Comparison of ENCODE assay signal across 1 cellular context in the genomic region with DNA sequence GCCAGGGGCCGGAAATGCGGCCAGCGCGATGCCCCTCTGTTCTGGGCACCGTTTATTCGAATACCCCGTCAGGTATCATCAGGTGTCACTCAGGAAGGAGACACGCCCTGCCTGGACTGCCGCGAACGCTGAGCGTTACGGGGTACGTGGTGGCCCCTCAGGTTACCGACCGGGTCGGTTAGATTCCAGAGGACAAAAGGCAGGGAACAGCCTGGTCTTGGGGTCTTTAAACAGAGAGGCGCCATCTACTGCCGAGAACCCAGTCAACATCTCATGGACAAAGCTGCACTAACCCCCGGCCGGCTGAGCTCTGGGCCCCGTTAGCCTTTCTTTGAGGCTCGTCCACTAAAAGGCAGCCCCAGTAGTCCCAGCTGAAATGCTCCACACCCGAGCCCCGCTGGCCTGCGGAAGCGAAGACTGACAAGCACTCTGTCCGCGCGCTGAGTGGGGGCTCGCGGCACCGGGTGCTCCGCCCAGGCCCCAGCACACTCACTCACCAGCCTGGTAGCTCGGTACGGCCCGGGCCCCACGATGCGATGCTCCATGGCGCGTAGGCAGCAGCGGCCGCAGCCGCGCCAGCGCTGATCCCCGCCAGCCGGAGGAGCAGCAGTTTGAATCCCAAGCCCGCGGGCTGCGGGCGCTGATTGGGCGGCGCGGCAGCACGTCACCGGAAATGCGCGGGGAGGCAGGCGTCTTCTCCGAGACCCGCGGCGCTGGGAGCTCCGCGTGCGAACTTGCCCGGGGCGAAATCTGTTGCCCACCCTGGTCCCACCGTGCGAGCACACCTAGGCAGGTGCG.
A peak's percentile ranks its signal among the peaks of the same experiment; 100 is the strongest.
TF ChIP-seq lines count a peak whose summit lies in the region.

A gene with protein sequence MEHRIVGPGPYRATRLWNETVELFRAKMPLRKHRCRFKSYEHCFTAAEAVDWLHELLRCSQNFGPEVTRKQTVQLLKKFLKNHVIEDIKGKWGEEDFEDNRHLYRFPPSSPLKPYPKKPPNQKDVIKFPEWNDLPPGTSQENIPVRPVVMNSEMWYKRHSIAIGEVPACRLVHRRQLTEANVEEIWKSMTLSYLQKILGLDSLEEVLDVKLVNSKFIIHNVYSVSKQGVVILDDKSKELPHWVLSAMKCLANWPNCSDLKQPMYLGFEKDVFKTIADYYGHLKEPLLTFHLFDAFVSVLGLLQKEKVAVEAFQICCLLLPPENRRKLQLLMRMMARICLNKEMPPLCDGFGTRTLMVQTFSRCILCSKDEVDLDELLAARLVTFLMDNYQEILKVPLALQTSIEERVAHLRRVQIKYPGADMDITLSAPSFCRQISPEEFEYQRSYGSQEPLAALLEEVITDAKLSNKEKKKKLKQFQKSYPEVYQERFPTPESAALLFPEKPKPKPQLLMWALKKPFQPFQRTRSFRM (minus strand): TSS at position 618 of the 798 bp plus-strand sequence. CDS start 73 bp downstream, at position 545.

TF ChIP-seq in K562, 482 proteins besides CTCF, POLR2A, EP300 and RAD21 (continued from another document and continues in another):
- TF ChIP-seq, protein P1, sequence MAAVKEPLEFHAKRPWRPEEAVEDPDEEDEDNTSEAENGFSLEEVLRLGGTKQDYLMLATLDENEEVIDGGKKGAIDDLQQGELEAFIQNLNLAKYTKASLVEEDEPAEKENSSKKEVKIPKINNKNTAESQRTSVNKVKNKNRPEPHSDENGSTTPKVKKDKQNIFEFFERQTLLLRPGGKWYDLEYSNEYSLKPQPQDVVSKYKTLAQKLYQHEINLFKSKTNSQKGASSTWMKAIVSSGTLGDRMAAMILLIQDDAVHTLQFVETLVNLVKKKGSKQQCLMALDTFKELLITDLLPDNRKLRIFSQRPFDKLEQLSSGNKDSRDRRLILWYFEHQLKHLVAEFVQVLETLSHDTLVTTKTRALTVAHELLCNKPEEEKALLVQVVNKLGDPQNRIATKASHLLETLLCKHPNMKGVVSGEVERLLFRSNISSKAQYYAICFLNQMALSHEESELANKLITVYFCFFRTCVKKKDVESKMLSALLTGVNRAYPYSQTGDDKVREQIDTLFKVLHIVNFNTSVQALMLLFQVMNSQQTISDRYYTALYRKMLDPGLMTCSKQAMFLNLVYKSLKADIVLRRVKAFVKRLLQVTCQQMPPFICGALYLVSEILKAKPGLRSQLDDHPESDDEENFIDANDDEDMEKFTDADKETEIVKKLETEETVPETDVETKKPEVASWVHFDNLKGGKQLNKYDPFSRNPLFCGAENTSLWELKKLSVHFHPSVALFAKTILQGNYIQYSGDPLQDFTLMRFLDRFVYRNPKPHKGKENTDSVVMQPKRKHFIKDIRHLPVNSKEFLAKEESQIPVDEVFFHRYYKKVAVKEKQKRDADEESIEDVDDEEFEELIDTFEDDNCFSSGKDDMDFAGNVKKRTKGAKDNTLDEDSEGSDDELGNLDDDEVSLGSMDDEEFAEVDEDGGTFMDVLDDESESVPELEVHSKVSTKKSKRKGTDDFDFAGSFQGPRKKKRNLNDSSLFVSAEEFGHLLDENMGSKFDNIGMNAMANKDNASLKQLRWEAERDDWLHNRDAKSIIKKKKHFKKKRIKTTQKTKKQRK (IDR thresholded peaks at IDR 0.05; ENCODE audit: borderline replicate concordance, low read depth, low read length): no peak
- TF ChIP-seq TSC22D4 (tag; IDR thresholded peaks at IDR 0.05) (no peak), ATF7 (IDR thresholded peaks at IDR 0.05) (peak; percentile 68), KLF6 (CRISPR knock-in tag; IDR thresholded peaks at IDR 0.05; ENCODE audit: borderline replicate concordance) (no peak), HIVEP1 (CRISPR knock-in tag; IDR thresholded peaks at IDR 0.05) (no peak), GABPB2 (CRISPR knock-in tag; conservative IDR thresholded peaks at IDR 0.05) (no peak), SIN3B (IDR thresholded peaks at IDR 0.05; ENCODE audit: low read depth) (no peak; the same call in 1 of the 2 replicates), ZFX (CRISPR knock-in tag; IDR thresholded peaks at IDR 0.05) (peak; percentile 97), ZNF583 (CRISPR knock-in tag; IDR thresholded peaks at IDR 0.05) (no peak), KDM5B (IDR thresholded peaks at IDR 0.05; ENCODE audit: insufficient replicate concordance, low read depth, low read length) (peak; percentile 91), NBN (IDR thresholded peaks at IDR 0.05; ENCODE audit: low read depth) (no peak), POLR3G (IDR thresholded peaks at IDR 0.05; ENCODE audit: extremely low read depth, insufficient read length, insufficient replicate concordance) (no peak), HNRNPH1 (optimal IDR thresholded peaks at IDR 0.05; ENCODE audit: low read depth, low read length) (no peak), BHLHE40 (IDR thresholded peaks at IDR 0.05; ENCODE audit: low read length) (peak; percentile 41; the same call in 1 of the 2 replicates), ZNF384 (IDR thresholded peaks at IDR 0.05; ENCODE audit: low read depth, low read length) (no peak; the same call in 1 of the 2 replicates), NONO (IDR thresholded peaks at IDR 0.05; ENCODE audit: low read depth in 2 of 2, low read length in 1 of 2) (peak in 1 of 2 experiments; percentile 86; a peak in 2 of 4 replicates), ZNF699 (CRISPR knock-in tag; IDR thresholded peaks at IDR 0.05; ENCODE audit: insufficient replicate concordance) (no peak), ZNF77 (CRISPR knock-in tag; IDR thresholded peaks at IDR 0.05) (no peak), ZNF347 (CRISPR knock-in tag; IDR thresholded peaks at IDR 0.05; ENCODE audit: low read depth) (no peak), SNIP1 (IDR thresholded peaks at IDR 0.05; ENCODE audit: low read depth) (no peak), SRSF7 (optimal IDR thresholded peaks at IDR 0.05; ENCODE audit: low read depth, low read length) (no peak), NEUROD1 (IDR thresholded peaks at IDR 0.05; ENCODE audit: borderline replicate concordance, low read depth, low read length, partially characterized antibody) (no peak), ZNF3 (CRISPR knock-in tag; IDR thresholded peaks at IDR 0.05) (no peak), POLR2G (IDR thresholded peaks at IDR 0.05; ENCODE audit: low read depth, low read length) (peak; percentile 99), MCM7 (IDR thresholded peaks at IDR 0.05) (no peak), KDM4B (IDR thresholded peaks at IDR 0.05; ENCODE audit: borderline replicate concordance in 2 of 2, low read depth in 1 of 2) (no peak), RAD51 (IDR thresholded peaks at IDR 0.05; ENCODE audit: borderline replicate concordance, low read depth) (no peak), KDM1A (IDR thresholded peaks at IDR 0.05) (no peak), HMG20A (CRISPR knock-in tag; conservative IDR thresholded peaks at IDR 0.05) (no peak)
- TF ChIP-seq, protein P2, sequence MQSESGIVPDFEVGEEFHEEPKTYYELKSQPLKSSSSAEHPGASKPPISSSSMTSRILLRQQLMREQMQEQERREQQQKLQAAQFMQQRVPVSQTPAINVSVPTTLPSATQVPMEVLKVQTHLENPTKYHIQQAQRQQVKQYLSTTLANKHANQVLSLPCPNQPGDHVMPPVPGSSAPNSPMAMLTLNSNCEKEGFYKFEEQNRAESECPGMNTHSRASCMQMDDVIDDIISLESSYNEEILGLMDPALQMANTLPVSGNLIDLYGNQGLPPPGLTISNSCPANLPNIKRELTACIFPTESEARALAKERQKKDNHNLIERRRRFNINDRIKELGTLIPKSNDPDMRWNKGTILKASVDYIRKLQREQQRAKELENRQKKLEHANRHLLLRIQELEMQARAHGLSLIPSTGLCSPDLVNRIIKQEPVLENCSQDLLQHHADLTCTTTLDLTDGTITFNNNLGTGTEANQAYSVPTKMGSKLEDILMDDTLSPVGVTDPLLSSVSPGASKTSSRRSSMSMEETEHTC (IDR thresholded peaks at IDR 0.05): no peak
- TF ChIP-seq, protein P3, sequence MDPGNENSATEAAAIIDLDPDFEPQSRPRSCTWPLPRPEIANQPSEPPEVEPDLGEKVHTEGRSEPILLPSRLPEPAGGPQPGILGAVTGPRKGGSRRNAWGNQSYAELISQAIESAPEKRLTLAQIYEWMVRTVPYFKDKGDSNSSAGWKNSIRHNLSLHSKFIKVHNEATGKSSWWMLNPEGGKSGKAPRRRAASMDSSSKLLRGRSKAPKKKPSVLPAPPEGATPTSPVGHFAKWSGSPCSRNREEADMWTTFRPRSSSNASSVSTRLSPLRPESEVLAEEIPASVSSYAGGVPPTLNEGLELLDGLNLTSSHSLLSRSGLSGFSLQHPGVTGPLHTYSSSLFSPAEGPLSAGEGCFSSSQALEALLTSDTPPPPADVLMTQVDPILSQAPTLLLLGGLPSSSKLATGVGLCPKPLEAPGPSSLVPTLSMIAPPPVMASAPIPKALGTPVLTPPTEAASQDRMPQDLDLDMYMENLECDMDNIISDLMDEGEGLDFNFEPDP (CRISPR knock-in tag; IDR thresholded peaks at IDR 0.05): no peak
- TF ChIP-seq, protein P4, sequence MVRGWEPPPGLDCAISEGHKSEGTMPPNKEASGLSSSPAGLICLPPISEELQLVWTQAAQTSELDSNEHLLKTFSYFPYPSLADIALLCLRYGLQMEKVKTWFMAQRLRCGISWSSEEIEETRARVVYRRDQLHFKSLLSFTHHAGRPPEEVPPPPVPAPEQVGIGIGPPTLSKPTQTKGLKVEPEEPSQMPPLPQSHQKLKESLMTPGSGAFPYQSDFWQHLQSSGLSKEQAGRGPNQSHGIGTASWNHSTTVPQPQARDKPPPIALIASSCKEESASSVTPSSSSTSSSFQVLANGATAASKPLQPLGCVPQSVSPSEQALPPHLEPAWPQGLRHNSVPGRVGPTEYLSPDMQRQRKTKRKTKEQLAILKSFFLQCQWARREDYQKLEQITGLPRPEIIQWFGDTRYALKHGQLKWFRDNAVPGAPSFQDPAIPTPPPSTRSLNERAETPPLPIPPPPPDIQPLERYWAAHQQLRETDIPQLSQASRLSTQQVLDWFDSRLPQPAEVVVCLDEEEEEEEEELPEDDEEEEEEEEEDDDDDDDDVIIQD (CRISPR knock-in tag; IDR thresholded peaks at IDR 0.05): no peak
- TF ChIP-seq, protein P5, sequence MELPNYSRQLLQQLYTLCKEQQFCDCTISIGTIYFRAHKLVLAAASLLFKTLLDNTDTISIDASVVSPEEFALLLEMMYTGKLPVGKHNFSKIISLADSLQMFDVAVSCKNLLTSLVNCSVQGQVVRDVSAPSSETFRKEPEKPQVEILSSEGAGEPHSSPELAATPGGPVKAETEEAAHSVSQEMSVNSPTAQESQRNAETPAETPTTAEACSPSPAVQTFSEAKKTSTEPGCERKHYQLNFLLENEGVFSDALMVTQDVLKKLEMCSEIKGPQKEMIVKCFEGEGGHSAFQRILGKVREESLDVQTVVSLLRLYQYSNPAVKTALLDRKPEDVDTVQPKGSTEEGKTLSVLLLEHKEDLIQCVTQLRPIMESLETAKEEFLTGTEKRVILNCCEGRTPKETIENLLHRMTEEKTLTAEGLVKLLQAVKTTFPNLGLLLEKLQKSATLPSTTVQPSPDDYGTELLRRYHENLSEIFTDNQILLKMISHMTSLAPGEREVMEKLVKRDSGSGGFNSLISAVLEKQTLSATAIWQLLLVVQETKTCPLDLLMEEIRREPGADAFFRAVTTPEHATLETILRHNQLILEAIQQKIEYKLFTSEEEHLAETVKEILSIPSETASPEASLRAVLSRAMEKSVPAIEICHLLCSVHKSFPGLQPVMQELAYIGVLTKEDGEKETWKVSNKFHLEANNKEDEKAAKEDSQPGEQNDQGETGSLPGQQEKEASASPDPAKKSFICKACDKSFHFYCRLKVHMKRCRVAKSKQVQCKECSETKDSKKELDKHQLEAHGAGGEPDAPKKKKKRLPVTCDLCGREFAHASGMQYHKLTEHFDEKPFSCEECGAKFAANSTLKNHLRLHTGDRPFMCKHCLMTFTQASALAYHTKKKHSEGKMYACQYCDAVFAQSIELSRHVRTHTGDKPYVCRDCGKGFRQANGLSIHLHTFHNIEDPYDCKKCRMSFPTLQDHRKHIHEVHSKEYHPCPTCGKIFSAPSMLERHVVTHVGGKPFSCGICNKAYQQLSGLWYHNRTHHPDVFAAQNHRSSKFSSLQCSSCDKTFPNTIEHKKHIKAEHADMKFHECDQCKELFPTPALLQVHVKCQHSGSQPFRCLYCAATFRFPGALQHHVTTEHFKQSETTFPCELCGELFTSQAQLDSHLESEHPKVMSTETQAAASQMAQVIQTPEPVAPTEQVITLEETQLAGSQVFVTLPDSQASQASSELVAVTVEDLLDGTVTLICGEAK (IDR thresholded peaks at IDR 0.05): peak; percentile 89
- TF ChIP-seq, protein P5 (CRISPR knock-in tag; IDR thresholded peaks at IDR 0.05): 0 out of 2 replicates have a peak, but pooled peaks have one; percentile 53
- TF ChIP-seq, protein P6, sequence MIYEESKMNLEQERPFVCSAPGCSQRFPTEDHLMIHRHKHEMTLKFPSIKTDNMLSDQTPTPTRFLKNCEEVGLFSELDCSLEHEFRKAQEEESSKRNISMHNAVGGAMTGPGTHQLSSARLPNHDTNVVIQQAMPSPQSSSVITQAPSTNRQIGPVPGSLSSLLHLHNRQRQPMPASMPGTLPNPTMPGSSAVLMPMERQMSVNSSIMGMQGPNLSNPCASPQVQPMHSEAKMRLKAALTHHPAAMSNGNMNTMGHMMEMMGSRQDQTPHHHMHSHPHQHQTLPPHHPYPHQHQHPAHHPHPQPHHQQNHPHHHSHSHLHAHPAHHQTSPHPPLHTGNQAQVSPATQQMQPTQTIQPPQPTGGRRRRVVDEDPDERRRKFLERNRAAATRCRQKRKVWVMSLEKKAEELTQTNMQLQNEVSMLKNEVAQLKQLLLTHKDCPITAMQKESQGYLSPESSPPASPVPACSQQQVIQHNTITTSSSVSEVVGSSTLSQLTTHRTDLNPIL (CRISPR knock-in tag; IDR thresholded peaks at IDR 0.05): no peak
